ENCODE assay signal across 32 cellular contexts in genomic region chr7:158917818-158918217, GRCh38.
"Had no signal": no experiment of that assay in that cellular context is flagged by ENCODE, and none has a peak within 500 bp of the region (broad histone marks: within the 10 kb centered on the region; RNA-seq: fewer than 3 reads in every experiment).

No MANE protein-coding gene starts in this region.

- H3K9me3 ChIP-seq: lower lobe of right lung, pancreas, prostate gland, suprapubic skin, thoracic aorta, tibial artery, upper lobe of right lung had no signal

- DNase-seq: hypothalamus; immature natural killer cell; kidney; left colon; left lung; lower lobe of right lung; naive thymus-derived CD8-positive, alpha-beta T cell; nucleus accumbens; pancreas; posterior cingulate gyrus; retina; right cardiac atrium; stimulated activated CD4-positive, alpha-beta T cell treated with anti-CD3 and anti-CD28 coated beads, Interleukin-12 subunit alpha, Interleukin-12 subunit beta, amount 100 ng/mL, for 4 hours; stimulated activated CD4-positive, alpha-beta T cell treated with anti-CD3 and anti-CD28 coated beads, Interleukin-15, amount 100 ng/mL, for 24 hours; stimulated activated CD4-positive, alpha-beta T cell treated with anti-CD3 and anti-CD28 coated beads, Interleukin-2, amount 100 ng/mL, for 24 hours; stimulated activated CD4-positive, alpha-beta T cell treated with anti-CD3 and anti-CD28 coated beads, Interleukin-4, amount 100 ng/mL, for 1 hour; stimulated activated naive CD4-positive, alpha-beta T cell; tibial artery; trophoblast cell; upper lobe of right lung had no signal

- FAIRE-seq: islet of Langerhans, kidney, pancreas, urothelium cell line had no signal

- H3K4me1 Mint-ChIP-seq: memory B cell; naive thymus-derived CD8-positive, alpha-beta T cell; neural crest cell had no signal

- ATAC-seq: left colon; left lung; lower lobe of right lung; naive thymus-derived CD8-positive, alpha-beta T cell; pancreas; sciatic nerve; stimulated activated effector memory CD8-positive, alpha-beta T cell treated with anti-CD3 and anti-CD28 coated beads, Interleukin-12 subunit alpha, Interleukin-12 subunit beta, amount 100 ng/mL, for 72 hours; upper lobe of right lung had no signal

- H3K27me3 Mint-ChIP-seq: memory B cell; naive thymus-derived CD8-positive, alpha-beta T cell; stimulated activated naive CD8-positive, alpha-beta T cell treated with anti-CD3 and anti-CD28 coated beads, Interleukin-15, Interleukin-2, amounts not matched to agents 100 ng/mL and 50 ng/mL, for 24 hours had no signal

- H3K4me1 ChIP-seq: left lung, lower lobe of right lung, prostate gland, suprapubic skin, tibial artery, upper lobe of right lung had no signal

- H3K27me3 ChIP-seq: left lung, pancreas, suprapubic skin, tibial artery, upper lobe of right lung had no signal

- H3K27ac ChIP-seq: left lung, lower lobe of right lung, pancreas, prostate gland, skin epidermis, suprapubic skin, thoracic aorta, tibial artery, upper lobe of right lung had no signal

- H3K27ac Mint-ChIP-seq: immature natural killer cell; memory B cell; naive thymus-derived CD8-positive, alpha-beta T cell; nephron; stimulated activated effector memory CD8-positive, alpha-beta T cell treated with anti-CD3 and anti-CD28 coated beads, Interleukin-12 subunit alpha, Interleukin-12 subunit beta, amount 100 ng/mL, for 72 hours; stimulated activated naive CD8-positive, alpha-beta T cell treated with anti-CD3 and anti-CD28 coated beads, Interleukin-15, Interleukin-2, amounts not matched to agents 100 ng/mL and 50 ng/mL, for 24 hours had no signal

- H3K4me3 ChIP-seq: left lung, lower lobe of right lung, pancreas, prostate gland, skin epidermis, suprapubic skin, thoracic aorta, tibial artery, upper lobe of right lung had no signal

- H3K9me3 Mint-ChIP-seq: immature natural killer cell; memory B cell; naive thymus-derived CD8-positive, alpha-beta T cell; nephron; neural crest cell; stimulated activated effector memory CD8-positive, alpha-beta T cell treated with anti-CD3 and anti-CD28 coated beads, Interleukin-12 subunit alpha, Interleukin-12 subunit beta, amount 100 ng/mL, for 72 hours; stimulated activated naive CD8-positive, alpha-beta T cell treated with anti-CD3 and anti-CD28 coated beads, Interleukin-15, Interleukin-2, amounts not matched to agents 100 ng/mL and 50 ng/mL, for 24 hours had no signal

- H3K4me3 Mint-ChIP-seq: immature natural killer cell; memory B cell; naive thymus-derived CD8-positive, alpha-beta T cell; nephron; neural crest cell; stimulated activated effector memory CD8-positive, alpha-beta T cell treated with anti-CD3 and anti-CD28 coated beads, Interleukin-12 subunit alpha, Interleukin-12 subunit beta, amount 100 ng/mL, for 72 hours; stimulated activated naive CD8-positive, alpha-beta T cell treated with anti-CD3 and anti-CD28 coated beads, Interleukin-15, Interleukin-2, amounts not matched to agents 100 ng/mL and 50 ng/mL, for 24 hours had no signal
